21 cellular contexts compared by ENCODE assay signal in the genomic region with DNA sequence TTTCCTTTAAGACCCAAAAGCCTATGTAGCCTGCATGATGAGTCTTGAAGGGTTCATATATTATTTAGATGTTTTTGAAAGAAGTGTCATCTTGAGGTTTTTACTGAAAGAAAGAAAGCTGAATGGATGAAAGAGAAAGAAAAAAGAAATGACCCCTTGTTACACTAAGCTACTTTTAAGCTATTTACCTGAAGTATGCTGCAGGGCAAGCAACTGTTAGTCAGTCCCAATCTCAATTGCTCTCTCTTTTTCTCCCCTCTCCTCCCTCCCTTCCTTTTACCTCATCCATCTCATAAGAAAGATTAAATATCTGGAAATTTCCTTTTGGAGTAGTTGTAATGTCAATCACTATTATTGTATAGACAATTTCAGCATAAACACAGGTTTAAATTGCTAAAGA.
DNase-seq lines count a peak whose midpoint lies in the region; ATAC-seq and TF ChIP-seq lines count a peak whose summit lies in the region.
"Had no signal": no experiment of that assay in that cellular context is flagged by ENCODE, and none has a peak within 500 bp of the region (broad histone marks: within the 10 kb centered on the region; RNA-seq: fewer than 3 reads in every experiment).

No MANE protein-coding gene starts in this region.

- H3K27ac ChIP-seq in dorsolateral prefrontal cortex (no peak overlapping the region), mesendoderm (ENCODE audit: low read depth, low read length) (no peak overlapping the region)
- H3K27ac ChIP-seq: 22Rv1, RWPE1, SJCRH30 had no signal

- no peak overlapping the region for H2BK5ac ChIP-seq in mesendoderm (ENCODE audit: low read length)

- no peak overlapping the region for H2AK5ac ChIP-seq in mesendoderm (ENCODE audit: low read length)

- H2BK120ac ChIP-seq in mesendoderm (ENCODE audit: low read depth, low read length) = no peak overlapping the region

- H3K56ac ChIP-seq in mesendoderm (ENCODE audit: low read length) = no peak overlapping the region

- peak; percentile 8 for DNase-seq in NCI-H2227 treated with DMSO at 0.1 percent for 48 hours (lab: John Stamatoyannopoulos, UW)
- DNase-seq in NCI-H2227 (lab: John Stamatoyannopoulos, UW; ENCODE audit: unreplicated experiment) = no peak
- DNase-seq in dorsolateral prefrontal cortex = no peak
- DNase-seq in mesendoderm = peak; percentile 13
- no peak for DNase-seq in left cardiac atrium
- no peak for DNase-seq in kidney glomerular epithelial cell (lab: John Stamatoyannopoulos, UW)
- DNase-seq: BE2C; CD4-positive, alpha-beta T cell; EL; IMR-90; Kasumi-1; NCI-H1105; NCI-H1694 treated with DMSO at 0.1 percent for 48 hours; NCI-H2107; NCI-H345; PC-3; SJCRH30 had no signal

- no peak for TF ChIP-seq CTCF in dorsolateral prefrontal cortex (IDR thresholded peaks at IDR 0.05 in 54 of 56, conservative IDR thresholded peaks at IDR 0.05 in 2 of 56; ENCODE audit: low read depth in 1 of 56, partially characterized antibody in 56 of 56)

- intact Hi-C loops in dorsolateral prefrontal cortex (cut with DNase I) (no loop called here), left cardiac atrium (cut with DNase I) (no loop called here)

- peak overlapping the region in 36 of 59 donors; percentile 6 to 60 (median 32) for H3K4me3 ChIP-seq in dorsolateral prefrontal cortex
- no peak overlapping the region for H3K4me3 ChIP-seq in mesendoderm (ENCODE audit: low read length)
- H3K4me3 ChIP-seq: SJCRH30 had no signal

- H3K79me1 ChIP-seq in mesendoderm (ENCODE audit: low read length) = no peaks in the 10 kb centered on the region

- no peak overlapping the region for H3K18ac ChIP-seq in mesendoderm (ENCODE audit: low read length)

- no peaks in the 10 kb centered on the region for H3K79me2 ChIP-seq in mesendoderm (ENCODE audit: control insufficient read depth, insufficient read depth, low read length)

- H3K36me3 ChIP-seq in mesendoderm (ENCODE audit: control insufficient read depth, insufficient read depth, low read length) = no peaks in the 10 kb centered on the region
- H3K36me3 ChIP-seq: BE2C, SJCRH30 had no signal

- no peak overlapping the region for H3K4me2 ChIP-seq in mesendoderm (ENCODE audit: low read length)

- no peak overlapping the region for H3K4ac ChIP-seq in mesendoderm (ENCODE audit: low read depth, low read length)

- H3K23ac ChIP-seq in mesendoderm (ENCODE audit: low read length) = no peak overlapping the region

- no peak overlapping the region for H4K5ac ChIP-seq in mesendoderm (ENCODE audit: low read length)

- no peak for ATAC-seq in GM21723 (IDR thresholded peaks at IDR 0.05; ENCODE audit: unreplicated experiment)
- ATAC-seq in left cardiac atrium = no peak
- no peak for ATAC-seq in GM19035 (IDR thresholded peaks at IDR 0.05; ENCODE audit: unreplicated experiment)
- ATAC-seq: PC-3 had no signal

- H3K9ac ChIP-seq in mesendoderm (ENCODE audit: low read length) = no peak overlapping the region

- H3K27me3 ChIP-seq in dorsolateral prefrontal cortex (no peaks in the 10 kb centered on the region), mesendoderm (ENCODE audit: insufficient read depth, low read length, poor library complexity) (no peaks in the 10 kb centered on the region)
- H3K27me3 ChIP-seq: BE2C, SJCRH30 had no signal

- no peak overlapping the region for H4K8ac ChIP-seq in mesendoderm (ENCODE audit: low read depth, low read length)

- peaks cover 2% of the 10 kb centered on the region for H3K4me1 ChIP-seq in mesendoderm (ENCODE audit: control insufficient read depth, low read depth, low read length)
- H3K4me1 ChIP-seq: BE2C, SJCRH30 had no signal

- H2BK15ac ChIP-seq in mesendoderm (replicated peaks; ENCODE audit: low read depth) = no peak overlapping the region

Comparison
In these comparisons a context has a peak if more than half of its experiments do, and no peak if none do; other contexts are left out.
1. DNase-seq: peak in NCI-H2227 treated with DMSO at 0.1 percent for 48 hours (single experiment) and mesendoderm (single experiment); none in NCI-H2227 (single experiment), dorsolateral prefrontal cortex (0 of 10), left cardiac atrium (single experiment) and kidney glomerular epithelial cell (single experiment).